ENCODE assay signal across 8 cellular contexts in the genomic region with DNA sequence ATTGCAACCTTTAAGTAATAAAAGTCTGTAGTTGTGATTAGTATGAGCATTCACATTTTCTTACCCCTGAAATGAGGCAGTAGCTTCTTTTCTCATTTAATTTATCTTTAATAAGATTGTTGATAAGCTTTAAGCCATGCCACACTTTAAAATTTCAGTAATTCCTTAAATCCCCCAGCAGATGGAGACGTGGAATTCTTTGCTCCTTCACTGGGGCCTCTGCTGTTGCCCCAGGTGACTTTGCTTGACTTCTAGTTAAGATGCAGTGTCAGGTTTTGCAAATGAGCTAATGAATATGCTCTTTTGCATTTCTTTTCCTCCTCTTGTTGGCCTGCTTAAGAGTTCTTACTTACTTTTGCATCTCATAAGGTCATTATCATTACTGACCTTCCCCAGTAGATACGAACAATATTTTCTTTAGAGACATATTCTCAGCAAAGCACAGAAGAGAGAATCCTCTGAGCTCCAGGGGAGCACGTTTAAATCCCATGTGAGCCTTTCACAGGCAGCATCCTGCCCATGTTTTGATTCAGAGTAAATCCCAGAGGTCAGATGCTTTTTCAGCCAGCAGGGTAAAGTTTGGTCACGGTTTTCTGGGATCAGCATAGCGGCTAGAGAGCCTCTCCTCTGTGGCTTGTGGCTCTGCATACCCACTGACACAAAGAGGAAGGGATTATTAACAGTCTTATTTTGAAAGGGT.
DNase-seq lines count a peak whose midpoint lies in the region; ATAC-seq, FAIRE-seq and TF ChIP-seq lines count a peak whose summit lies in the region.

No MANE protein-coding gene starts in this region.

- POLR2A ChIA-PET in H1 (lab: Charles Lee; ENCODE audit: partially characterized antibody): no interaction called here

- H4K20me1 ChIP-seq in H1 (replicated peaks in 1 of 2; ENCODE audit: control insufficient read depth in 1 of 2, insufficient read depth in 2 of 2, low read length in 2 of 2): no peaks in the 10 kb centered on the region
- H4K20me1 ChIP-seq in neural cell (ENCODE audit: insufficient read depth): no peaks in the 10 kb centered on the region

- H3K27ac ChIP-seq in H1 (ENCODE audit: low read depth, low read length): no peak overlapping the region; the same call in 1 of the 2 replicates
- no peak overlapping the region for H3K27ac ChIP-seq in neural cell (ENCODE audit: low read length)

- H4K8ac ChIP-seq in H1 (ENCODE audit: extremely low read depth, insufficient read depth, low read length): no peak overlapping the region

- H3K23me2 ChIP-seq in H1 (ENCODE audit: low read depth, low read length): no peaks in the 10 kb centered on the region; the same call in 1 of the 2 replicates

- H3K9ac ChIP-seq in H1 (replicated peaks in 1 of 4; ENCODE audit: extremely low read depth in 1 of 4, low read depth in 3 of 4, low read length in 3 of 4) (no peak overlapping the region), neural cell (ENCODE audit: low read length) (no peak overlapping the region)

- H2BK120ac ChIP-seq in H1 (replicated peaks; ENCODE audit: low read depth, low read length): no peak overlapping the region

- no peak overlapping the region for H2BK15ac ChIP-seq in H1 (ENCODE audit: low read length)

- H3K23ac ChIP-seq in H1 (ENCODE audit: insufficient read length): no peak overlapping the region

- no peak overlapping the region for H2BK20ac ChIP-seq in H1 (ENCODE audit: low read length)

- FAIRE-seq in H1 (lab: Jason Lieb, UNC): peak; percentile 93

- H2BK5ac ChIP-seq in H1 (ENCODE audit: low read depth, low read length): no peak overlapping the region

- H3K36me3 ChIP-seq in H1 (ENCODE audit: control insufficient read depth in 2 of 4, insufficient read depth in 4 of 4, low read length in 3 of 4) (no peaks in the 10 kb centered on the region), neural cell (ENCODE audit: insufficient read depth, low read length) (no peaks in the 10 kb centered on the region)

- no peaks in the 10 kb centered on the region for H3K27me3 ChIP-seq in H1 (replicated peaks in 1 of 4; ENCODE audit: control insufficient read depth in 3 of 4, extremely low read depth in 1 of 4, insufficient read depth in 3 of 4, low read length in 3 of 4)
- H3K27me3 ChIP-seq in neural cell (ENCODE audit: insufficient read depth, low read depth, low read length): no peaks in the 10 kb centered on the region

- H3K79me1 ChIP-seq in H1 (ENCODE audit: low read depth, low read length): no peaks in the 10 kb centered on the region

- H3K4me3 ChIP-seq in H1 (ENCODE audit: extremely low read depth in 1 of 4, insufficient read depth in 2 of 4, low read depth in 3 of 4, low read length in 4 of 4) (peak overlapping the region in 1 of 4 experiments; percentile 25; a peak in 1 of 8 replicates), neural cell (ENCODE audit: low read length) (no peak overlapping the region)

- no peak overlapping the region for H3K4ac ChIP-seq in H1 (replicated peaks; ENCODE audit: insufficient read length, low read depth, low read length)

- no peak for TF ChIP-seq POLR2A in H1 (IDR thresholded peaks at IDR 0.05; ENCODE audit: control extremely low read depth in 1 of 2, low read depth in 2 of 2, low read length in 2 of 2)

- ATAC-seq in HG03439 (IDR thresholded peaks at IDR 0.05; ENCODE audit: unreplicated experiment): no peak
- no peak for ATAC-seq in HG02763 (IDR thresholded peaks at IDR 0.05; ENCODE audit: unreplicated experiment)
- no peak for ATAC-seq in GM21619 (IDR thresholded peaks at IDR 0.05; ENCODE audit: unreplicated experiment)

- H4K5ac ChIP-seq in H1 (ENCODE audit: insufficient read length, low read depth, low read length): no peak overlapping the region

- no peak overlapping the region for H3K14ac ChIP-seq in H1 (ENCODE audit: insufficient read length)

- 16% methylated on average over 5 of the region's 5 CpGs; no CpG with 5 or more reads in 1 of the 2 experiments for WGBS in H1 (ENCODE audit: extremely low coverage in 1 of 2, insufficient coverage in 1 of 2, insufficient read length in 1 of 2, insufficient replicate concordance in 2 of 2, low coverage in 1 of 2, low lambda C conversion rate in 2 of 2, missing lambda C conversion rate in 1 of 2), 2 experiments

- DNase-seq in GM20000 (ENCODE audit: low spot score) (peak; percentile 5), NCI-H510A (lab: John Stamatoyannopoulos, UW) (peak; percentile 20), H1 (ENCODE audit: low read depth in 1 of 2, low spot score in 2 of 2) (peak in 1 of 2 experiments; percentile 29), NCI-H1930 (lab: John Stamatoyannopoulos, UW) (no peak)

- H3K4me1 ChIP-seq in H1 (replicated peaks in 1 of 4; ENCODE audit: control insufficient read depth in 3 of 4, insufficient read depth in 4 of 4, low read length in 3 of 4): peaks cover 0 to 3% (median 0%) of the 10 kb centered on the region in 4 experiments; a peak in 2 of 7 replicates

- no peak overlapping the region for H2AFZ ChIP-seq in H1 (ENCODE audit: low read length)
- H2AFZ ChIP-seq in neural cell (ENCODE audit: low read depth, low read length): no peak overlapping the region

- TF ChIP-seq EP300 in H1 (IDR thresholded peaks at IDR 0.05; ENCODE audit: borderline replicate concordance in 1 of 2, low read depth in 2 of 2, low read length in 2 of 2) (no peak), neural cell (conservative IDR thresholded peaks at IDR 0.05; ENCODE audit: poor library complexity, severe bottlenecking) (no peak)

- no peak overlapping the region for H3K56ac ChIP-seq in H1 (replicated peaks; ENCODE audit: insufficient read length, low read depth, low read length)

- no peak overlapping the region for H2AK5ac ChIP-seq in H1 (ENCODE audit: low read depth, low read length)

- H3K9me2 ChIP-seq in neural cell (ENCODE audit: insufficient read depth, low read length): no peaks in the 10 kb centered on the region

- peak overlapping the region in 1 of 2 experiments; percentile 54; a peak in 2 of 4 replicates for H3K4me2 ChIP-seq in H1 (ENCODE audit: insufficient read depth in 1 of 2, low read depth in 2 of 2, low read length in 2 of 2)
- no peak overlapping the region for H3K4me2 ChIP-seq in neural cell (ENCODE audit: low read length)

- H4K91ac ChIP-seq in H1 (replicated peaks; ENCODE audit: insufficient read length, low read length): no peak overlapping the region

- CTCF ChIA-PET in H1 (lab: Charles Lee; ENCODE audit: partially characterized antibody): interaction anchor here (0.6 to 5.4 kb wide), 36 partner anchors 8 to 603 kb away, joined by 3 to 36 read pairs (median 4); no protein-coding TSS in a partner anchor

- H2BK12ac ChIP-seq in H1 (ENCODE audit: low read depth, low read length): no peak overlapping the region

- H3K79me2 ChIP-seq in H1 (ENCODE audit: control insufficient read depth in 1 of 2, insufficient read depth in 2 of 2, low read length in 2 of 2) (no peaks in the 10 kb centered on the region), neural cell (replicated peaks; ENCODE audit: insufficient read depth, low read length) (no peaks in the 10 kb centered on the region)

- no peak overlapping the region for H3K18ac ChIP-seq in H1 (ENCODE audit: extremely low read depth, low read length)

- H3F3A ChIP-seq in neural cell (ENCODE audit: insufficient read depth, low read length, poor library complexity, severe bottlenecking): no peaks in the 10 kb centered on the region

- TF ChIP-seq RAD21 in H1 (IDR thresholded peaks at IDR 0.05 in 1 of 2, conservative IDR thresholded peaks at IDR 0.05 in 1 of 2; ENCODE audit: low read depth in 2 of 2, low read length in 2 of 2): peak; percentile 71 to 79
- TF ChIP-seq RAD21 in neural cell (conservative IDR thresholded peaks at IDR 0.05): peak; percentile 82

- H3K9me3 ChIP-seq in H1 (ENCODE audit: insufficient read depth in 2 of 2, low read depth in 1 of 2, low read length in 1 of 2): no peaks in the 10 kb centered on the region
- H3K9me3 ChIP-seq in neural cell (ENCODE audit: low read length): no peaks in the 10 kb centered on the region

- TF ChIP-seq CTCF in GM20000 (IDR thresholded peaks at IDR 0.05; ENCODE audit: extremely low read depth, missing control alignments) (no peak), H1 (IDR thresholded peaks at IDR 0.05; ENCODE audit: control extremely low read depth in 1 of 3, insufficient read depth in 1 of 3, low read depth in 1 of 3, low read length in 3 of 3) (peak; percentile 14 to 65 (median 49)), neural cell (IDR thresholded peaks at IDR 0.05; ENCODE audit: poor library complexity, severe bottlenecking) (peak; percentile 78)

TF ChIP-seq in H1, 55 proteins besides CTCF, POLR2A, EP300 and RAD21 (continues in another document):
- TF ChIP-seq JUN (IDR thresholded peaks at IDR 0.05; ENCODE audit: low read depth, low read length): no peak

TF ChIP-seq in neural cell, 6 proteins besides CTCF, POLR2A, EP300 and RAD21:
- TF ChIP-seq SMC3 (conservative IDR thresholded peaks at IDR 0.05; ENCODE audit: poor library complexity): peak; percentile 86
- TF ChIP-seq MXI1 (conservative IDR thresholded peaks at IDR 0.05; ENCODE audit: poor library complexity, severe bottlenecking): no peak

Comparison
In these comparisons a context has a peak if more than half of its experiments do, and no peak if none do; other contexts are left out.
1. DNase-seq: peak in GM20000 (single experiment) and NCI-H510A (single experiment); none in NCI-H1930 (0 of 2).